Comparison of ENCODE assay signal across 1 cellular context in the genomic region with DNA sequence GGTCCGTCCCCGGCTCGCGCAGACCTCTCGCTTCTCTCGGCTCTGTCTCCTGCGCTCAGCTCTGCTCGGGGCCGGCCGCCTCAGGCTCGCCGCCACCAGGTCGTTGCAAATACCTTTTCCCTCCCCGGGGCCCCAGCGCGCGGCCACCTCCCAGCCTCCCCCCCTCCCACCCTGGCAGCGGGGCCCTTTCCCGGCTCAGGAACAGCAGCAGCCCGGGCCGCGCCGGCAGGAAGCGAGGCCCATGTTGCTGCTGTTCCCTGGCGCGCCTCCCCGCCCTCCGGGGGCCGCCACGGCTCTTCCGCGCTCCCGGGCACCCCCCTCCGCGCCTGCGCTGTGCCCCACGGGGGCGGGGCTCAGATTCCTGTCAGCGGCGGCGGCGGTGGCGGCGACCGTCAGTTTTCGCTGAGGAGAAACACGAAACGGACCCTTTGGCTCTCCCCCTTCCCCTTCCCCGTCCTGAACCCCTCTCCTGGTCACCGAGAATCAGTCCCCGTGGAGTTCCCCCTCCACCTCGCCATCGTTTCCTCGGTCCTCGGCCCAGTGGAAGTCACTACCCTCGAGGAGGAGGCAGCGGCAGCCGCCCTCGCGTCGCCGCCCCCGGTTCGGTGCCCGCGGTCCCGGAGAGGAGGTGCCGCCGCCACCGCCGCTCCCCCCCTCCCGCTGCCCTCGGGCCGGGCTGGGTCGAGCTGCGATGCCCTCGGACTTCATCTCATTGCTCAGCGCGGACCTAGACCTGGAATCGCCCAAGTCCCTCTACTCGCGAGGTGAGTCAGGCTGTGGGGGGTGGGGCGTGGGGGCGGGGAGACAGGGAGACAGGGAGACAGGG.
TF ChIP-seq lines count a peak whose summit lies in the region.

NFAT5 (plus strand) TSS at position 356 of the 826 bp plus-strand sequence; CDS start at position 692, 336 bp downstream.

TF ChIP-seq in HepG2, 621 proteins besides CTCF, POLR2A, EP300 and RAD21 (continued from another document and continues in another):
- TF ChIP-seq ZNF362 (CRISPR knock-in tag; IDR thresholded peaks at IDR 0.05; ENCODE audit: borderline replicate concordance) (no peak; the same call in 1 of the 2 replicates), HNRNPK (IDR thresholded peaks at IDR 0.05; ENCODE audit: low read depth, low read length, poor library complexity, severe bottlenecking) (peak; percentile 100), ZNF33B (CRISPR knock-in tag; IDR thresholded peaks at IDR 0.05) (peak; percentile 76; the same call in 1 of the 2 replicates), ZNF782 (CRISPR knock-in tag; IDR thresholded peaks at IDR 0.05; ENCODE audit: borderline replicate concordance) (peak; percentile 68; the same call in 1 of the 2 replicates), HNF4A (CRISPR knock-in tag; IDR thresholded peaks at IDR 0.05) (no peak), ZNF646 (CRISPR knock-in tag; IDR thresholded peaks at IDR 0.05) (peak; percentile 54; the same call in 1 of the 2 replicates), FOXJ3 (CRISPR knock-in tag; IDR thresholded peaks at IDR 0.05; ENCODE audit: borderline replicate concordance) (no peak; the same call in 1 of the 2 replicates), GZF1 (CRISPR knock-in tag; IDR thresholded peaks at IDR 0.05) (no peak; the same call in 1 of the 2 replicates), ZNF564 (CRISPR knock-in tag; IDR thresholded peaks at IDR 0.05) (peak; percentile 94), ZNF761 (CRISPR knock-in tag; conservative IDR thresholded peaks at IDR 0.05) (peak; percentile 94), ZNF605 (CRISPR knock-in tag; IDR thresholded peaks at IDR 0.05) (peak; percentile 78; the same call in 1 of the 2 replicates), MIXL1 (CRISPR knock-in tag; IDR thresholded peaks at IDR 0.05) (peak; percentile 85), ZNF275 (CRISPR knock-in tag; IDR thresholded peaks at IDR 0.05; ENCODE audit: borderline replicate concordance) (0 out of 2 replicates have a peak, but pooled peaks have one; percentile 75), SATB2 (CRISPR knock-in tag; IDR thresholded peaks at IDR 0.05) (no peak), RNF219 (CRISPR knock-in tag; IDR thresholded peaks at IDR 0.05) (no peak), TBL1XR1 (IDR thresholded peaks at IDR 0.05; ENCODE audit: borderline replicate concordance, low read length, partially characterized antibody) (peak; percentile 78), RNF2 (conservative IDR thresholded peaks at IDR 0.05; ENCODE audit: low read depth) (no peak), REPIN1 (CRISPR knock-in tag; IDR thresholded peaks at IDR 0.05; ENCODE audit: borderline replicate concordance, low read depth) (peak; percentile 97), ZSCAN21 (CRISPR knock-in tag; IDR thresholded peaks at IDR 0.05; ENCODE audit: borderline replicate concordance) (peak; percentile 84), ZNF296 (CRISPR knock-in tag; conservative IDR thresholded peaks at IDR 0.05) (no peak), CHD2 (IDR thresholded peaks at IDR 0.05; ENCODE audit: low read depth, low read length) (peak; percentile 75), LBX2 (CRISPR knock-in tag; IDR thresholded peaks at IDR 0.05; ENCODE audit: borderline replicate concordance) (peak; percentile 87; the same call in 1 of the 2 replicates), ARNT (IDR thresholded peaks at IDR 0.05) (no peak), CREBL2 (CRISPR knock-in tag; IDR thresholded peaks at IDR 0.05; ENCODE audit: borderline replicate concordance) (peak; percentile 33; the same call in 1 of the 2 replicates), ZNF878 (CRISPR knock-in tag; IDR thresholded peaks at IDR 0.05) (peak; percentile 96), ZNF510 (CRISPR knock-in tag; IDR thresholded peaks at IDR 0.05; ENCODE audit: low read depth) (no peak), MTF1 (CRISPR knock-in tag; IDR thresholded peaks at IDR 0.05) (no peak), ATM (IDR thresholded peaks at IDR 0.05; ENCODE audit: borderline replicate concordance) (no peak), BORCS8-MEF2B (CRISPR knock-in tag; IDR thresholded peaks at IDR 0.05) (peak; percentile 98), PBX3 (CRISPR knock-in tag; IDR thresholded peaks at IDR 0.05; ENCODE audit: borderline replicate concordance) (no peak), ZMYM2 (CRISPR knock-in tag; IDR thresholded peaks at IDR 0.05) (no peak)
- TF ChIP-seq, protein P1, sequence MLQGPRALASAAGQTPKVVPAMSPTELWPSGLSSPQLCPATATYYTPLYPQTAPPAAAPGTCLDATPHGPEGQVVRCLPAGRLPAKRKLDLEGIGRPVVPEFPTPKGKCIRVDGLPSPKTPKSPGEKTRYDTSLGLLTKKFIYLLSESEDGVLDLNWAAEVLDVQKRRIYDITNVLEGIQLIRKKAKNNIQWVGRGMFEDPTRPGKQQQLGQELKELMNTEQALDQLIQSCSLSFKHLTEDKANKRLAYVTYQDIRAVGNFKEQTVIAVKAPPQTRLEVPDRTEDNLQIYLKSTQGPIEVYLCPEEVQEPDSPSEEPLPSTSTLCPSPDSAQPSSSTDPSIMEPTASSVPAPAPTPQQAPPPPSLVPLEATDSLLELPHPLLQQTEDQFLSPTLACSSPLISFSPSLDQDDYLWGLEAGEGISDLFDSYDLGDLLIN (CRISPR knock-in tag; IDR thresholded peaks at IDR 0.05; ENCODE audit: borderline replicate concordance): peak; percentile 68; the same call in 1 of the 2 replicates
- TF ChIP-seq, protein P2, sequence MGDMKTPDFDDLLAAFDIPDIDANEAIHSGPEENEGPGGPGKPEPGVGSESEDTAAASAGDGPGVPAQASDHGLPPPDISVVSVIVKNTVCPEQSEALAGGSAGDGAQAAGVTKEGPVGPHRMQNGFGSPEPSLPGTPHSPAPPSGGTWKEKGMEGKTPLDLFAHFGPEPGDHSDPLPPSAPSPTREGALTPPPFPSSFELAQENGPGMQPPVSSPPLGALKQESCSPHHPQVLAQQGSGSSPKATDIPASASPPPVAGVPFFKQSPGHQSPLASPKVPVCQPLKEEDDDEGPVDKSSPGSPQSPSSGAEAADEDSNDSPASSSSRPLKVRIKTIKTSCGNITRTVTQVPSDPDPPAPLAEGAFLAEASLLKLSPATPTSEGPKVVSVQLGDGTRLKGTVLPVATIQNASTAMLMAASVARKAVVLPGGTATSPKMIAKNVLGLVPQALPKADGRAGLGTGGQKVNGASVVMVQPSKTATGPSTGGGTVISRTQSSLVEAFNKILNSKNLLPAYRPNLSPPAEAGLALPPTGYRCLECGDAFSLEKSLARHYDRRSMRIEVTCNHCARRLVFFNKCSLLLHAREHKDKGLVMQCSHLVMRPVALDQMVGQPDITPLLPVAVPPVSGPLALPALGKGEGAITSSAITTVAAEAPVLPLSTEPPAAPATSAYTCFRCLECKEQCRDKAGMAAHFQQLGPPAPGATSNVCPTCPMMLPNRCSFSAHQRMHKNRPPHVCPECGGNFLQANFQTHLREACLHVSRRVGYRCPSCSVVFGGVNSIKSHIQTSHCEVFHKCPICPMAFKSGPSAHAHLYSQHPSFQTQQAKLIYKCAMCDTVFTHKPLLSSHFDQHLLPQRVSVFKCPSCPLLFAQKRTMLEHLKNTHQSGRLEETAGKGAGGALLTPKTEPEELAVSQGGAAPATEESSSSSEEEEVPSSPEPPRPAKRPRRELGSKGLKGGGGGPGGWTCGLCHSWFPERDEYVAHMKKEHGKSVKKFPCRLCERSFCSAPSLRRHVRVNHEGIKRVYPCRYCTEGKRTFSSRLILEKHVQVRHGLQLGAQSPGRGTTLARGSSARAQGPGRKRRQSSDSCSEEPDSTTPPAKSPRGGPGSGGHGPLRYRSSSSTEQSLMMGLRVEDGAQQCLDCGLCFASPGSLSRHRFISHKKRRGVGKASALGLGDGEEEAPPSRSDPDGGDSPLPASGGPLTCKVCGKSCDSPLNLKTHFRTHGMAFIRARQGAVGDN (CRISPR knock-in tag; IDR thresholded peaks at IDR 0.05): peak; percentile 92
- TF ChIP-seq, protein P3, sequence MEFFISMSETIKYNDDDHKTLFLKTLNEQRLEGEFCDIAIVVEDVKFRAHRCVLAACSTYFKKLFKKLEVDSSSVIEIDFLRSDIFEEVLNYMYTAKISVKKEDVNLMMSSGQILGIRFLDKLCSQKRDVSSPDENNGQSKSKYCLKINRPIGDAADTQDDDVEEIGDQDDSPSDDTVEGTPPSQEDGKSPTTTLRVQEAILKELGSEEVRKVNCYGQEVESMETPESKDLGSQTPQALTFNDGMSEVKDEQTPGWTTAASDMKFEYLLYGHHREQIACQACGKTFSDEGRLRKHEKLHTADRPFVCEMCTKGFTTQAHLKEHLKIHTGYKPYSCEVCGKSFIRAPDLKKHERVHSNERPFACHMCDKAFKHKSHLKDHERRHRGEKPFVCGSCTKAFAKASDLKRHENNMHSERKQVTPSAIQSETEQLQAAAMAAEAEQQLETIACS (CRISPR knock-in tag; IDR thresholded peaks at IDR 0.05): no peak; the same call in none of the 2 replicates
